17 cellular contexts compared by ENCODE assay signal in the genomic region with DNA sequence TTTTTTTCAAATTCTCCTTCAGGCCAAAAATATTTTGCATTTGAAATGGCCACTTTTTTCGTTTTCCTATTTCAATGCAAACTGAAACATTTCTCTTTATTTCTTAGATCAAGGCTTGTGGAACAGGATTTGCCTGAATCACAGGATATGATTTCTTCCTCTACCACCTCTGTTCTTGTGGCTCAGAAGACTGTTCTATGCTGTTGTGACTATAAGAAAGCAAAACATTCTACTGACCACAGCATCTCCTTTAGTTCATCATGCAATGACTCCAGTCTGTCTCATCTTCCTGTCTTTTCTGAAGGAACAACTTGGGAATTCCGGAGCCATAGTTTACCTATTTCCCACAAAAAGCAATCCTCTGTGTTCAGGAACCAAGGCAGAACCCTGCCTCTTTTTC. TPM values are rescaled to one million over a fixed set of nuclear protein-coding genes. Genes with fewer than 3 reads are reported as not detected.
DNase-seq lines count a peak whose midpoint lies in the region; ATAC-seq, FAIRE-seq and TF ChIP-seq lines count a peak whose summit lies in the region.
"Had no signal": no experiment of that assay in that cellular context is flagged by ENCODE, and none has a peak within 500 bp of the region (broad histone marks: within the 10 kb centered on the region; RNA-seq: fewer than 3 reads in every experiment).

No MANE protein-coding gene starts in this region.

- peak overlapping the region; percentile 71 for H2BK5ac ChIP-seq in IMR-90 (ENCODE audit: low read depth, low read length, poor library complexity, severe bottlenecking)

- H3K9me3 Mint-ChIP-seq in chondrocyte (ENCODE audit: low read depth) = peaks cover 14% of the 10 kb centered on the region
- H3K9me3 Mint-ChIP-seq in activated CD4-positive, alpha-beta memory T cell treated with anti-CD3 and anti-CD28 coated beads for 36 hours = no peaks in the 10 kb centered on the region
- H3K9me3 Mint-ChIP-seq: activated naive CD8-positive, alpha-beta T cell treated with anti-CD3 and anti-CD28 coated beads for 36 hours had no signal

- dilution Hi-C loops in IMR-90 (cut with HindIII; ENCODE audit: low sequenced_read_pairs, unreplicated experiment) (no loop called here), keratinocyte (cut with MboI; ENCODE audit: extremely low pct_ligation_motif_present, low sequenced_read_pairs) (no loop called here)

- H4K20me1 ChIP-seq in IMR-90 (ENCODE audit: insufficient read depth, low read length) (no peaks in the 10 kb centered on the region), keratinocyte (ENCODE audit: control insufficient read depth, extremely low read depth, insufficient read depth, low read length) (no peaks in the 10 kb centered on the region)

- H2BK15ac ChIP-seq in IMR-90 (ENCODE audit: low read depth, low read length) = no peak overlapping the region

- no peaks in the 10 kb centered on the region for H3K79me2 ChIP-seq in keratinocyte (ENCODE audit: control insufficient read depth, insufficient read depth, low read length)

- H3K9me3 ChIP-seq in IMR-90 (ENCODE audit: control insufficient read depth, insufficient read depth, low read length) (no peaks in the 10 kb centered on the region), keratinocyte (ENCODE audit: control insufficient read depth, low read depth, low read length) (peaks cover 4% of the 10 kb centered on the region), lower lobe of right lung (no peaks in the 10 kb centered on the region)

- H3K4me3 ChIP-seq in IMR-90 (ENCODE audit: insufficient read depth, low read depth, low read length) = no peak overlapping the region
- H3K4me3 ChIP-seq in keratinocyte (ENCODE audit: control insufficient read depth in 2 of 3, extremely low read depth in 1 of 3, insufficient read depth in 2 of 3, low read depth in 1 of 3, low read length in 3 of 3) = peak overlapping the region in 1 of 3 experiments; percentile 23
- no peak overlapping the region for H3K4me3 ChIP-seq in lower lobe of right lung
- H3K4me3 ChIP-seq: skin epidermis had no signal

- H3K23ac ChIP-seq in IMR-90 (ENCODE audit: low read depth, low read length) = no peak overlapping the region

- H4K8ac ChIP-seq in IMR-90 (ENCODE audit: low read depth in 2 of 2, low read length in 2 of 2) = peak overlapping the region in 1 of 2 experiments; percentile 54; a peak in 1 of 4 replicates

- no peak overlapping the region for H3K18ac ChIP-seq in IMR-90 (ENCODE audit: low read depth, low read length)

- peak overlapping the region; percentile 80; the same call in 1 of the 2 replicates for H3K4ac ChIP-seq in IMR-90 (ENCODE audit: low read depth, low read length)

- intact Hi-C loops in IMR-90 (cut with micrococcal nuclease) = no loop called here
- intact Hi-C loops in activated CD4-positive, alpha-beta memory T cell treated with anti-CD3 and anti-CD28 coated beads for 36 hours (cut with micrococcal nuclease) = no loop called here
- intact Hi-C loops in lower lobe of right lung (cut with DNase I) = no loop called here

- H3K56ac ChIP-seq in IMR-90 (ENCODE audit: extremely low read depth, insufficient read depth, low read length) = 0 out of 2 replicates have a peak overlapping the region, but pooled peaks have one; percentile 32

- H3K27ac ChIP-seq in IMR-90 (ENCODE audit: insufficient read depth, low read length) (no peak overlapping the region), keratinocyte (ENCODE audit: control insufficient read depth, insufficient read depth, low read length) (peak overlapping the region; percentile 76), lower lobe of right lung (no peak overlapping the region)
- H3K27ac ChIP-seq: skin epidermis had no signal

- H3K4me1 Mint-ChIP-seq in chondrocyte (ENCODE audit: low read depth) = peaks cover 10% of the 10 kb centered on the region
- no peaks in the 10 kb centered on the region for H3K4me1 Mint-ChIP-seq in activated CD4-positive, alpha-beta memory T cell treated with anti-CD3 and anti-CD28 coated beads for 36 hours (ENCODE audit: low read depth)
- H3K4me1 Mint-ChIP-seq: activated naive CD8-positive, alpha-beta T cell treated with anti-CD3 and anti-CD28 coated beads for 36 hours; memory B cell; stimulated activated naive CD8-positive, alpha-beta T cell treated with anti-CD3 and anti-CD28 coated beads, Interleukin-15, amount 100 ng/mL, for 72 hours had no signal

- no peaks in the 10 kb centered on the region for H3K27me3 ChIP-seq in IMR-90 (ENCODE audit: control insufficient read depth, insufficient read depth, low read length)
- H3K27me3 ChIP-seq in keratinocyte (ENCODE audit: control insufficient read depth, extremely low read depth, insufficient read depth, low read length) = no peaks in the 10 kb centered on the region
- H3K27me3 ChIP-seq in lower lobe of right lung (ENCODE audit: low read depth) = peaks cover 8% of the 10 kb centered on the region

- no peak for TF ChIP-seq POLR2A in IMR-90 (IDR thresholded peaks at IDR 0.05; ENCODE audit: low read depth, low read length)

- in situ Hi-C loops in IMR-90 (cut with MboI; ENCODE audit: low sequenced_read_pairs) = no loop called here

- no peak for TF ChIP-seq CTCF in IMR-90 (conservative IDR thresholded peaks at IDR 0.05; ENCODE audit: low read depth, low read length)
- TF ChIP-seq CTCF in chondrocyte (IDR thresholded peaks at IDR 0.05) = no peak
- TF ChIP-seq CTCF in keratinocyte (optimal IDR thresholded peaks at IDR 0.05 in 1 of 3, IDR thresholded peaks at IDR 0.05 in 1 of 3, conservative IDR thresholded peaks at IDR 0.05 in 1 of 3; ENCODE audit: extremely low read depth in 1 of 3, insufficient read depth in 2 of 3, low read length in 3 of 3) = no peak
- TF ChIP-seq CTCF in lower lobe of right lung (IDR thresholded peaks at IDR 0.05) = no peak

- peaks cover 1% of the 10 kb centered on the region for H3K27me3 Mint-ChIP-seq in chondrocyte (ENCODE audit: low read depth)
- H3K27me3 Mint-ChIP-seq in activated CD4-positive, alpha-beta memory T cell treated with anti-CD3 and anti-CD28 coated beads for 36 hours = peaks cover 38% of the 10 kb centered on the region

- peak overlapping the region; percentile 88; the same call in 1 of the 2 replicates for H2BK120ac ChIP-seq in IMR-90 (ENCODE audit: low read depth, low read length)

- no peak overlapping the region for H3K14ac ChIP-seq in IMR-90 (replicated peaks; ENCODE audit: low read depth, low read length)

- H3K36me3 ChIP-seq in IMR-90 (ENCODE audit: control insufficient read depth, insufficient read depth, low read length) = no peaks in the 10 kb centered on the region
- no peaks in the 10 kb centered on the region for H3K36me3 ChIP-seq in keratinocyte (ENCODE audit: control insufficient read depth in 2 of 2, extremely low read depth in 1 of 2, insufficient read depth in 2 of 2, low read length in 2 of 2)
- H3K36me3 ChIP-seq in lower lobe of right lung = no peaks in the 10 kb centered on the region

- H4K5ac ChIP-seq in IMR-90 (ENCODE audit: low read depth, low read length) = no peak overlapping the region

- H3K9me1 ChIP-seq in IMR-90 (ENCODE audit: insufficient read depth, low read length) (peaks cover 3% of the 10 kb centered on the region; the same call in 1 of the 2 replicates), keratinocyte (ENCODE audit: control insufficient read depth, extremely low read depth, insufficient read depth, low read length) (no peaks in the 10 kb centered on the region)

- CTCF ChIA-PET in IMR-90 (lab: Yijun Ruan, JAX) = no interaction called here
- CTCF ChIA-PET in activated CD4-positive, alpha-beta memory T cell treated with anti-CD3 and anti-CD28 coated beads for 36 hours (lab: Charles Lee) = no interaction called here

- peaks cover 4% of the 10 kb centered on the region; the same call in 1 of the 2 replicates for H3K4me1 ChIP-seq in IMR-90 (ENCODE audit: control insufficient read depth, insufficient read depth, low read length)
- H3K4me1 ChIP-seq in keratinocyte (ENCODE audit: control insufficient read depth, extremely low read depth, insufficient read depth, low read length) = peaks cover 27% of the 10 kb centered on the region
- no peaks in the 10 kb centered on the region for H3K4me1 ChIP-seq in lower lobe of right lung

- H2AK9ac ChIP-seq in IMR-90 (replicated peaks; ENCODE audit: low read depth, low read length, poor library complexity) = no peak overlapping the region

- no TSS peak for BruUV-seq in IMR-90 (replicated peaks; lab: Mats Ljungman, UMichigan)

- no peak overlapping the region for H4K91ac ChIP-seq in IMR-90 (ENCODE audit: insufficient read depth, low read depth, low read length)

- H3K4me2 ChIP-seq in IMR-90 (ENCODE audit: low read depth, low read length) = no peak overlapping the region
- peak overlapping the region; percentile 61 for H3K4me2 ChIP-seq in keratinocyte (ENCODE audit: control insufficient read depth, extremely low read depth, insufficient read depth, low read depth, low read length)

- H3K4me3 Mint-ChIP-seq in chondrocyte (ENCODE audit: unreplicated experiment) = no peak overlapping the region
- H3K4me3 Mint-ChIP-seq in activated CD4-positive, alpha-beta memory T cell treated with anti-CD3 and anti-CD28 coated beads for 36 hours = no peak overlapping the region
- H3K4me3 Mint-ChIP-seq: activated naive CD8-positive, alpha-beta T cell treated with anti-CD3 and anti-CD28 coated beads for 36 hours; memory B cell; stimulated activated naive CD8-positive, alpha-beta T cell treated with anti-CD3 and anti-CD28 coated beads, Interleukin-15, amount 100 ng/mL, for 72 hours had no signal

- no peak; the same call in 1 of the 2 replicates for TF ChIP-seq RAD21 in IMR-90 (IDR thresholded peaks at IDR 0.05; ENCODE audit: low read length)

- POLR2A ChIA-PET in IMR-90 (lab: Charles Lee; ENCODE audit: unreplicated experiment) = no interaction called here
- POLR2A ChIA-PET in activated CD4-positive, alpha-beta memory T cell treated with anti-CD3 and anti-CD28 coated beads for 36 hours (lab: Charles Lee) = no interaction called here

- H3K9ac ChIP-seq in IMR-90 (ENCODE audit: low read depth, low read length) (no peak overlapping the region), keratinocyte (ENCODE audit: control insufficient read depth, extremely low read depth, insufficient read depth, low read length) (peak overlapping the region; percentile 22)

- peak; percentile 69 for DNase-seq in AG08395 (ENCODE audit: low spot score)
- peak; percentile 93 for DNase-seq in IMR-90
- no peak for DNase-seq in chondrocyte (ENCODE audit: low spot score)
- DNase-seq in keratinocyte (ENCODE audit: low read depth, low spot score) = peak; percentile 75
- DNase-seq in activated CD4-positive, alpha-beta memory T cell treated with anti-CD3 and anti-CD28 coated beads for 36 hours = no peak
- no peak for DNase-seq in lower lobe of right lung
- DNase-seq: activated CD4-positive, alpha-beta T cell treated with anti-CD3 and anti-CD28 coated beads for 1 hour; activated naive CD8-positive, alpha-beta T cell treated with anti-CD3 and anti-CD28 coated beads for 36 hours; activated T-cell treated with anti-CD3 and anti-CD28 coated beads for 4 hours; NCI-H187; NCI-H524; stimulated activated naive CD8-positive, alpha-beta T cell treated with anti-CD3 and anti-CD28 coated beads, Interleukin-15, amount 100 ng/mL, for 72 hours had no signal

- H2AK5ac ChIP-seq in IMR-90 (ENCODE audit: low read depth, low read length) = no peak overlapping the region

- H3K36me3 Mint-ChIP-seq in chondrocyte (ENCODE audit: low read depth) = peaks cover 2% of the 10 kb centered on the region
- H3K36me3 Mint-ChIP-seq in activated CD4-positive, alpha-beta memory T cell treated with anti-CD3 and anti-CD28 coated beads for 36 hours = no peaks in the 10 kb centered on the region

- peak; percentile 80 for ATAC-seq in IMR-90 (ENCODE audit: low read depth)
- ATAC-seq in GM18861 (IDR thresholded peaks at IDR 0.05; ENCODE audit: unreplicated experiment) = no peak
- no peak for ATAC-seq in lower lobe of right lung
- no peak for ATAC-seq in HG02938 (IDR thresholded peaks at IDR 0.05; ENCODE audit: unreplicated experiment)
- ATAC-seq: HCT116; stimulated activated naive CD8-positive, alpha-beta T cell treated with anti-CD3 and anti-CD28 coated beads, Interleukin-15, amount 100 ng/mL, for 72 hours had no signal

- peak overlapping the region; percentile 41 for H3K27ac Mint-ChIP-seq in chondrocyte (ENCODE audit: unreplicated experiment)
- no peak overlapping the region for H3K27ac Mint-ChIP-seq in activated CD4-positive, alpha-beta memory T cell treated with anti-CD3 and anti-CD28 coated beads for 36 hours
- H3K27ac Mint-ChIP-seq: activated naive CD8-positive, alpha-beta T cell treated with anti-CD3 and anti-CD28 coated beads for 36 hours; memory B cell; stimulated activated naive CD8-positive, alpha-beta T cell treated with anti-CD3 and anti-CD28 coated beads, Interleukin-15, amount 100 ng/mL, for 72 hours had no signal

- H2AFZ ChIP-seq in IMR-90 (replicated peaks; ENCODE audit: low read length, poor library complexity) (no peak overlapping the region), keratinocyte (ENCODE audit: control insufficient read depth, low read length) (no peak overlapping the region)

- WGBS in IMR-90 (ENCODE audit: extremely low coverage in 2 of 2, insufficient read length in 1 of 2), 2 experiments = no CpG with 5 or more reads among the region's 2 CpGs

- H2BK20ac ChIP-seq in IMR-90 (ENCODE audit: low read depth, low read length) = peak overlapping the region; percentile 90; the same call in 1 of the 2 replicates

- FAIRE-seq in keratinocyte (lab: Jason Lieb, UNC) = peak; percentile 99

- peaks cover 0 to 4% of the 10 kb centered on the region in 2 experiments; a peak in 1 of 4 replicates for H3K79me1 ChIP-seq in IMR-90 (ENCODE audit: low read depth in 1 of 2, low read length in 2 of 2)

RNA-seq across cellular contexts. Expression of gene ZNF512, which starts 16.2 kb away (rescaled TPM):
- total RNA-seq in IMR-90 (2012; rRNA removed) (32.2 and 56.5 TPM in 2 replicates), chondrocyte (27.8 to 34.7 TPM (median 29.5 TPM) in 3 replicates), lower lobe of right lung (29.5 TPM)
- polyA plus RNA-seq in IMR-90 (2012; rRNA removed) (17.0 and 25.8 TPM in 2 replicates), keratinocyte (10.3 to 16.6 TPM (median 11.0 TPM) in 3 replicates)
- polyA plus RNA-seq in IMR-90 (2012; cell fraction: cytosol; rRNA removed) = 4.5 and 7.7 TPM in 2 replicates
- polyA plus RNA-seq in IMR-90 (2012; cell fraction: nucleus; rRNA removed; ENCODE audit: low replicate concordance) = 5.6 and 47.4 TPM in 2 replicates
- polyA plus RNA-seq in keratinocyte (2011; ENCODE audit: low read depth) = 4.8 TPM
- polyA plus RNA-seq in keratinocyte (2011; cell fraction: cytosol; rRNA removed) = 8.1 and 13.5 TPM in 2 replicates
- 28.6 and 35.9 TPM in 2 replicates for polyA plus RNA-seq in keratinocyte (2011; cell fraction: nucleus; rRNA removed)
- 4.1 and 10.1 TPM in 2 replicates for polyA plus RNA-seq in keratinocyte (2012; ENCODE audit: low replicate concordance)
- polyA minus RNA-seq in keratinocyte = 2.2 to 22.2 TPM (median 8.0 TPM) in 3 replicates
- 7.5 TPM for polyA minus RNA-seq in keratinocyte (2011; cell fraction: cytosol; rRNA and poly(A)+ RNA removed)
- 5.6 and 9.5 TPM in 2 replicates for polyA minus RNA-seq in keratinocyte (2011; cell fraction: nucleus; rRNA and poly(A)+ RNA removed)
- total RNA-seq in activated CD4-positive, alpha-beta memory T cell treated with anti-CD3 and anti-CD28 coated beads for 36 hours = 10 to 100 TPM; 27.4 to 30.0 TPM

Comparison
In these comparisons a context has a peak if more than half of its experiments do, and no peak if none do; other contexts are left out.
1. DNase-seq: peak in AG08395 (single experiment), IMR-90 (single experiment) and keratinocyte (single experiment); none in chondrocyte (single experiment), activated CD4-positive, alpha-beta memory T cell treated with anti-CD3 and anti-CD28 coated beads for 36 hours (single experiment) and lower lobe of right lung (single experiment).